ENCODE assay signal across 11 cellular contexts in genomic region chr6:35359744-35360348, GRCh38. TPM values are rescaled to one million over a fixed set of nuclear protein-coding genes. Genes with fewer than 3 reads are reported as not detected.
A peak's percentile ranks its signal among the peaks of the same experiment; 100 is the strongest.
DNase-seq lines count a peak whose midpoint lies in the region; ATAC-seq, FAIRE-seq and TF ChIP-seq lines count a peak whose summit lies in the region.
"Had no signal": no experiment of that assay in that cellular context is flagged by ENCODE, and none has a peak within 500 bp of the region (broad histone marks: within the 10 kb centered on the region; RNA-seq: fewer than 3 reads in every experiment).

No MANE protein-coding gene starts in this region.

- H3K27me3 ChIP-seq in HUES48 (ENCODE audit: control insufficient read depth, insufficient read depth, low read length) = no peaks in the 10 kb centered on the region
- H3K27me3 ChIP-seq in brain microvascular endothelial cell (replicated peaks) = no peaks in the 10 kb centered on the region
- no peaks in the 10 kb centered on the region for H3K27me3 ChIP-seq in keratinocyte (ENCODE audit: control insufficient read depth, extremely low read depth, insufficient read depth, low read length)
- H3K27me3 ChIP-seq in neuronal stem cell (ENCODE audit: control insufficient read depth in 3 of 3, insufficient read depth in 3 of 3, low read depth in 1 of 3, low read length in 3 of 3) = no peaks in the 10 kb centered on the region

- no peaks in the 10 kb centered on the region for H3K9me3 Mint-ChIP-seq in activated T-helper 17 cell treated with anti-CD3 and anti-CD28 coated beads, Interleukin-2, amount 50 U/mL, for 72 hours
- H3K9me3 Mint-ChIP-seq: stimulated activated naive CD8-positive, alpha-beta T cell treated with anti-CD3 and anti-CD28 coated beads, Interleukin-15, amount 100 ng/mL, for 72 hours had no signal

- no peak for ATAC-seq in activated T-helper 17 cell treated with anti-CD3 and anti-CD28 coated beads, Interleukin-2, amount 50 U/mL, for 72 hours (replicated peaks)
- ATAC-seq: stimulated activated naive CD8-positive, alpha-beta T cell treated with anti-CD3 and anti-CD28 coated beads, Interleukin-15, amount 100 ng/mL, for 72 hours had no signal

- TF ChIP-seq CTCF in brain microvascular endothelial cell (IDR thresholded peaks at IDR 0.05; ENCODE audit: low read depth, low read length, missing control alignments) (no peak), keratinocyte (optimal IDR thresholded peaks at IDR 0.05 in 1 of 3, IDR thresholded peaks at IDR 0.05 in 1 of 3, conservative IDR thresholded peaks at IDR 0.05 in 1 of 3; ENCODE audit: extremely low read depth in 1 of 3, insufficient read depth in 2 of 3, low read length in 3 of 3) (no peak)

- no peak overlapping the region for H3K23ac ChIP-seq in neuronal stem cell (ENCODE audit: low read depth, low read length, poor library complexity)

- H2BK5ac ChIP-seq in neuronal stem cell (ENCODE audit: low read length) = no peak overlapping the region

- H3K9me1 ChIP-seq in keratinocyte (ENCODE audit: control insufficient read depth, extremely low read depth, insufficient read depth, low read length) = peaks cover 4% of the 10 kb centered on the region

- no peak overlapping the region for H4K91ac ChIP-seq in neuronal stem cell (ENCODE audit: low read depth, low read length, poor library complexity)

- dilution Hi-C loops in keratinocyte (cut with MboI; ENCODE audit: extremely low pct_ligation_motif_present, low sequenced_read_pairs) = no loop called here

- no peak overlapping the region for H2BK120ac ChIP-seq in neuronal stem cell (ENCODE audit: low read depth, low read length)

- H3K4me1 Mint-ChIP-seq in activated T-helper 17 cell treated with anti-CD3 and anti-CD28 coated beads, Interleukin-2, amount 50 U/mL, for 72 hours = peaks cover 29% of the 10 kb centered on the region

- H3K27ac Mint-ChIP-seq in activated T-helper 17 cell treated with anti-CD3 and anti-CD28 coated beads, Interleukin-2, amount 50 U/mL, for 72 hours = no peak overlapping the region
- H3K27ac Mint-ChIP-seq: stimulated activated naive CD8-positive, alpha-beta T cell treated with anti-CD3 and anti-CD28 coated beads, Interleukin-15, amount 100 ng/mL, for 72 hours had no signal

- H2AK5ac ChIP-seq in neuronal stem cell (ENCODE audit: low read depth, low read length) = no peak overlapping the region

- H3K9ac ChIP-seq in HUES48 (ENCODE audit: low read depth, low read length) = 0 out of 2 replicates have a peak overlapping the region, but pooled peaks have one; percentile 12
- H3K9ac ChIP-seq in keratinocyte (ENCODE audit: control insufficient read depth, extremely low read depth, insufficient read depth, low read length) = no peak overlapping the region
- no peak overlapping the region for H3K9ac ChIP-seq in neuronal stem cell (ENCODE audit: low read depth, low read length, poor library complexity)

- H3K4me2 ChIP-seq in keratinocyte (ENCODE audit: control insufficient read depth, extremely low read depth, insufficient read depth, low read depth, low read length) (no peak overlapping the region), neuronal stem cell (ENCODE audit: insufficient read depth, low read length, poor library complexity, severe bottlenecking) (no peak overlapping the region)

- H3K27ac ChIP-seq in HUES48 (ENCODE audit: low read depth, low read length) = peak overlapping the region; percentile 67
- H3K27ac ChIP-seq in brain microvascular endothelial cell = peak overlapping the region; percentile 43
- H3K27ac ChIP-seq in keratinocyte (ENCODE audit: control insufficient read depth, insufficient read depth, low read length) = peak overlapping the region; percentile 22
- H3K27ac ChIP-seq in neuronal stem cell (replicated peaks; ENCODE audit: low read length) = no peak overlapping the region

- no peak overlapping the region for H4K8ac ChIP-seq in neuronal stem cell (ENCODE audit: low read depth, low read length)

- no peak overlapping the region for H3K18ac ChIP-seq in neuronal stem cell (ENCODE audit: low read length)

- H3K9me3 ChIP-seq in HUES48 (ENCODE audit: control insufficient read depth, insufficient read depth, low read length) (no peaks in the 10 kb centered on the region), keratinocyte (ENCODE audit: control insufficient read depth, low read depth, low read length) (no peaks in the 10 kb centered on the region), neuronal stem cell (replicated peaks in 1 of 2; ENCODE audit: control insufficient read depth in 2 of 2, insufficient read depth in 1 of 2, low read depth in 1 of 2, low read length in 2 of 2) (no peaks in the 10 kb centered on the region)

- no peaks in the 10 kb centered on the region for H3K27me3 Mint-ChIP-seq in activated T-helper 17 cell treated with anti-CD3 and anti-CD28 coated beads, Interleukin-2, amount 50 U/mL, for 72 hours
- H3K27me3 Mint-ChIP-seq: stimulated activated naive CD8-positive, alpha-beta T cell treated with anti-CD3 and anti-CD28 coated beads, Interleukin-15, amount 100 ng/mL, for 72 hours had no signal

- H2BK12ac ChIP-seq in neuronal stem cell (ENCODE audit: low read length) = no peak overlapping the region

- peaks cover 10% of the 10 kb centered on the region for H3K79me2 ChIP-seq in keratinocyte (ENCODE audit: control insufficient read depth, insufficient read depth, low read length)

- H2BK15ac ChIP-seq in neuronal stem cell (ENCODE audit: low read length) = no peak overlapping the region

- H3K14ac ChIP-seq in neuronal stem cell (ENCODE audit: low read length) = no peak overlapping the region

- H3K4me3 Mint-ChIP-seq in activated T-helper 17 cell treated with anti-CD3 and anti-CD28 coated beads, Interleukin-2, amount 50 U/mL, for 72 hours = no peak overlapping the region
- H3K4me3 Mint-ChIP-seq: stimulated activated naive CD8-positive, alpha-beta T cell treated with anti-CD3 and anti-CD28 coated beads, Interleukin-15, amount 100 ng/mL, for 72 hours had no signal

- in situ Hi-C loops in brain microvascular endothelial cell (cut with HindIII; ENCODE audit: low pct_ligation_motif_present, low sequenced_read_pairs) = no loop called here

- H3K4me1 ChIP-seq in HUES48 (ENCODE audit: control insufficient read depth, insufficient read depth, low read length) (peaks cover 17% of the 10 kb centered on the region), keratinocyte (ENCODE audit: control insufficient read depth, extremely low read depth, insufficient read depth, low read length) (peaks cover 13% of the 10 kb centered on the region), neuronal stem cell (ENCODE audit: control insufficient read depth in 2 of 2, insufficient read depth in 1 of 2, low read depth in 1 of 2, low read length in 2 of 2) (peaks cover 0 to 10% of the 10 kb centered on the region in 2 donors)

- WGBS in neuronal stem cell (ENCODE audit: extremely low coverage in 2 of 2, insufficient read length in 2 of 2, insufficient replicate concordance in 1 of 2), 2 donors = no CpG with 5 or more reads among the region's 2 CpGs

- H3K79me1 ChIP-seq in neuronal stem cell (ENCODE audit: low read depth, low read length) = peaks cover 2% of the 10 kb centered on the region

- H3K4me3 ChIP-seq in HUES48 (ENCODE audit: low read depth, low read length) = no peak overlapping the region
- H3K4me3 ChIP-seq in brain microvascular endothelial cell (ENCODE audit: low read depth, low read length) = no peak overlapping the region
- H3K4me3 ChIP-seq in keratinocyte (ENCODE audit: control insufficient read depth in 2 of 3, extremely low read depth in 1 of 3, insufficient read depth in 2 of 3, low read depth in 1 of 3, low read length in 3 of 3) = no peak overlapping the region
- no peak overlapping the region for H3K4me3 ChIP-seq in neuronal stem cell (ENCODE audit: low read length in 2 of 2)

- no peaks in the 10 kb centered on the region for H4K20me1 ChIP-seq in keratinocyte (ENCODE audit: control insufficient read depth, extremely low read depth, insufficient read depth, low read length)

- H3K36me3 Mint-ChIP-seq in activated T-helper 17 cell treated with anti-CD3 and anti-CD28 coated beads, Interleukin-2, amount 50 U/mL, for 72 hours (ENCODE audit: low read depth) = peaks cover 46% of the 10 kb centered on the region

- no peak overlapping the region for H2AFZ ChIP-seq in keratinocyte (ENCODE audit: control insufficient read depth, low read length)
- H2AFZ ChIP-seq in neuronal stem cell (ENCODE audit: low read length) = no peak overlapping the region

- peak; percentile 17 for FAIRE-seq in keratinocyte (lab: Jason Lieb, UNC)

- H3K36me3 ChIP-seq in HUES48 (ENCODE audit: control insufficient read depth, insufficient read depth, low read length) (no peaks in the 10 kb centered on the region), brain microvascular endothelial cell (replicated peaks) (peaks cover 10% of the 10 kb centered on the region), keratinocyte (ENCODE audit: control insufficient read depth in 2 of 2, extremely low read depth in 1 of 2, insufficient read depth in 2 of 2, low read length in 2 of 2) (peaks cover 15 to 16% of the 10 kb centered on the region in 2 experiments), neuronal stem cell (replicated peaks in 1 of 2; ENCODE audit: control insufficient read depth in 2 of 2, insufficient read depth in 2 of 2, low read length in 2 of 2) (peaks cover 6 to 24% of the 10 kb centered on the region in 2 donors)

- DNase-seq in brain microvascular endothelial cell = peak; percentile 83
- no peak for DNase-seq in keratinocyte (ENCODE audit: low read depth, low spot score)
- peak; percentile 76 for DNase-seq in smooth muscle cell of the brain vasculature (ENCODE audit: low read depth, low spot score)
- DNase-seq in HuH-7.5 (ENCODE audit: low spot score) = no peak
- no peak for DNase-seq in stimulated activated CD4-positive, alpha-beta T cell treated with anti-CD3 and anti-CD28 coated beads, Interleukin-1b, Interleukin-23, amount 100 ng/mL, for 48 hours
- DNase-seq in neuronal stem cell (ENCODE audit: low spot score) = no peak
- DNase-seq: activated CD8-positive, alpha-beta memory T cell treated with anti-CD3 and anti-CD28 coated beads for 24 hours; NCI-H146; stimulated activated naive CD8-positive, alpha-beta T cell treated with anti-CD3 and anti-CD28 coated beads, Interleukin-15, amount 100 ng/mL, for 72 hours had no signal

- H3K4ac ChIP-seq in neuronal stem cell (ENCODE audit: low read length) = no peak overlapping the region

RNA-seq across cellular contexts. Expression of gene PPARD, which starts 17.5 kb away (rescaled TPM):
- 15.1 to 24.4 TPM (median 20.6 TPM) in 3 replicates for polyA plus RNA-seq in keratinocyte
- polyA plus RNA-seq in keratinocyte (2011; ENCODE audit: low read depth) = 11.1 TPM
- polyA plus RNA-seq in keratinocyte (2011; cell fraction: cytosol; rRNA removed) = 17.4 and 22.7 TPM in 2 replicates
- 30.6 and 39.0 TPM in 2 replicates for polyA plus RNA-seq in keratinocyte (2011; cell fraction: nucleus; rRNA removed)
- polyA plus RNA-seq in keratinocyte (2012; ENCODE audit: low replicate concordance) = 31.1 and 48.5 TPM in 2 replicates
- 28.7 to 66.9 TPM (median 29.2 TPM) in 3 replicates for polyA minus RNA-seq in keratinocyte
- polyA minus RNA-seq in keratinocyte (2011; cell fraction: cytosol; rRNA and poly(A)+ RNA removed) = 21.1 TPM
- polyA minus RNA-seq in keratinocyte (2011; cell fraction: nucleus; rRNA and poly(A)+ RNA removed) = 16.0 and 19.2 TPM in 2 replicates
- polyA plus RNA-seq in neuronal stem cell (2013, experiment 1 of 2) = 14.9 TPM
- polyA plus RNA-seq in neuronal stem cell (2013, experiment 2 of 2) = 15.0 TPM
- total RNA-seq in activated T-helper 17 cell treated with anti-CD3 and anti-CD28 coated beads, Interleukin-2, amount 50 U/mL, for 72 hours = 10 to 100 TPM; 21.0 to 27.9 TPM

Comparison
In these comparisons a context has a peak if more than half of its experiments do, and no peak if none do; other contexts are left out.
1. DNase-seq: peak in brain microvascular endothelial cell (single experiment) and smooth muscle cell of the brain vasculature (single experiment); none in keratinocyte (single experiment), HuH-7.5 (single experiment), stimulated activated CD4-positive, alpha-beta T cell treated with anti-CD3 and anti-CD28 coated beads, Interleukin-1b, Interleukin-23, amount 100 ng/mL, for 48 hours (single experiment) and neuronal stem cell (single experiment).